17 cellular contexts compared by ENCODE assay signal in genomic region chr20:37387519-37388269, GRCh38. TPM values are rescaled to one million over a fixed set of nuclear protein-coding genes. Genes with fewer than 3 reads are reported as not detected.
DNase-seq lines count a peak whose midpoint lies in the region; ATAC-seq and TF ChIP-seq lines count a peak whose summit lies in the region.
"Had no signal": no experiment of that assay in that cellular context is flagged by ENCODE, and none has a peak within 500 bp of the region (broad histone marks: within the 10 kb centered on the region; RNA-seq: fewer than 3 reads in every experiment).

No MANE protein-coding gene starts in this region.

- H3K9me3 Mint-ChIP-seq in activated T-helper 1 cell treated with anti-CD3 and anti-CD28 coated beads, Interleukin-12 subunit alpha, Interleukin-12 subunit beta, Interleukin-2, Interleukin-4 antibody, amounts not matched to agents 30 ng/mL and 10 ng/mL and 1 ng/mL, durations not matched to agents 14 hours and 24 hours and 36 hours = no peaks in the 10 kb centered on the region
- H3K9me3 Mint-ChIP-seq: HFFc6 had no signal

- H3K27me3 ChIP-seq in lower lobe of right lung (ENCODE audit: low read depth) (no peaks in the 10 kb centered on the region), breast epithelium (no peaks in the 10 kb centered on the region)
- H3K27me3 ChIP-seq: MG63 had no signal

- intact Hi-C loops in left ventricle myocardium superior (cut with micrococcal nuclease) = no loop called here
- intact Hi-C loops in left cardiac atrium (cut with DNase I) = loop anchor here (10.0 kb wide), 2 partner anchors 147 to 193 kb away; no protein-coding TSS in a partner anchor
- intact Hi-C loops in lower lobe of right lung (cut with DNase I) = loop anchor here (10.0 kb wide), 1 partner anchor 123 kb away; the partner anchor contains the start of gene GHRH
- intact Hi-C loops in breast epithelium (cut with DNase I; ENCODE audit: low total_unique reads) = loop anchor here (10.0 kb wide), 1 partner anchor 113 kb away; no protein-coding TSS in a partner anchor
- intact Hi-C loops in activated T-helper 1 cell treated with anti-CD3 and anti-CD28 coated beads, Interleukin-12 subunit alpha, Interleukin-12 subunit beta, Interleukin-2, Interleukin-4 antibody, amounts not matched to agents 30 ng/mL and 10 ng/mL and 1 ng/mL, durations not matched to agents 14 hours and 24 hours and 36 hours (cut with micrococcal nuclease) = no loop called here

- no peaks in the 10 kb centered on the region for H3K9me3 ChIP-seq in lower lobe of right lung
- H3K9me3 ChIP-seq in breast epithelium = no peaks in the 10 kb centered on the region
- H3K9me3 ChIP-seq: MG63 had no signal

- TF ChIP-seq POLR2A in breast epithelium (IDR thresholded peaks at IDR 0.05) = no peak

- H3K27ac Mint-ChIP-seq in activated T-helper 1 cell treated with anti-CD3 and anti-CD28 coated beads, Interleukin-12 subunit alpha, Interleukin-12 subunit beta, Interleukin-2, Interleukin-4 antibody, amounts not matched to agents 30 ng/mL and 10 ng/mL and 1 ng/mL, durations not matched to agents 14 hours and 24 hours and 36 hours = no peak overlapping the region
- H3K27ac Mint-ChIP-seq: HFFc6 had no signal

- H3K4me3 Mint-ChIP-seq in activated T-helper 1 cell treated with anti-CD3 and anti-CD28 coated beads, Interleukin-12 subunit alpha, Interleukin-12 subunit beta, Interleukin-2, Interleukin-4 antibody, amounts not matched to agents 30 ng/mL and 10 ng/mL and 1 ng/mL, durations not matched to agents 14 hours and 24 hours and 36 hours = no peak overlapping the region
- H3K4me3 Mint-ChIP-seq: HFFc6 had no signal

- H3K36me3 Mint-ChIP-seq in activated T-helper 1 cell treated with anti-CD3 and anti-CD28 coated beads, Interleukin-12 subunit alpha, Interleukin-12 subunit beta, Interleukin-2, Interleukin-4 antibody, amounts not matched to agents 30 ng/mL and 10 ng/mL and 1 ng/mL, durations not matched to agents 14 hours and 24 hours and 36 hours (ENCODE audit: low read depth) = peaks cover 3% of the 10 kb centered on the region

- H3K36me3 ChIP-seq in lower lobe of right lung = peaks cover 54% of the 10 kb centered on the region
- no peaks in the 10 kb centered on the region for H3K36me3 ChIP-seq in breast epithelium

- ATAC-seq in left ventricle myocardium superior = no peak
- ATAC-seq in left cardiac atrium = no peak
- no peak for ATAC-seq in lower lobe of right lung

- H3K4me1 ChIP-seq in lower lobe of right lung = peaks cover 13% of the 10 kb centered on the region
- H3K4me1 ChIP-seq in breast epithelium = no peaks in the 10 kb centered on the region

- H3K4me3 ChIP-seq in coronary artery = no peak overlapping the region
- no peak overlapping the region for H3K4me3 ChIP-seq in lower lobe of right lung
- H3K4me3 ChIP-seq in breast epithelium = no peak overlapping the region
- H3K4me3 ChIP-seq: MG63 had no signal

- peaks cover 6% of the 10 kb centered on the region for H3K4me1 Mint-ChIP-seq in activated T-helper 1 cell treated with anti-CD3 and anti-CD28 coated beads, Interleukin-12 subunit alpha, Interleukin-12 subunit beta, Interleukin-2, Interleukin-4 antibody, amounts not matched to agents 30 ng/mL and 10 ng/mL and 1 ng/mL, durations not matched to agents 14 hours and 24 hours and 36 hours (ENCODE audit: low read depth)

- peaks cover 9% of the 10 kb centered on the region for H3K27me3 Mint-ChIP-seq in activated T-helper 1 cell treated with anti-CD3 and anti-CD28 coated beads, Interleukin-12 subunit alpha, Interleukin-12 subunit beta, Interleukin-2, Interleukin-4 antibody, amounts not matched to agents 30 ng/mL and 10 ng/mL and 1 ng/mL, durations not matched to agents 14 hours and 24 hours and 36 hours (ENCODE audit: insufficient read depth)

- H3K27ac ChIP-seq in coronary artery (no peak overlapping the region), lower lobe of right lung (no peak overlapping the region), breast epithelium (no peak overlapping the region)
- H3K27ac ChIP-seq: C4-2B had no signal

- DNase-seq in left ventricle myocardium superior (peak; percentile 15), left cardiac atrium (no peak), coronary artery (ENCODE audit: low spot score) (peak; percentile 67), lower lobe of right lung (peak; percentile 26), NCI-H2081 treated with DMSO at 0.1 percent for 48 hours (lab: John Stamatoyannopoulos, UW) (no peak), cerebellar cortex (ENCODE audit: low spot score) (no peak), breast epithelium (ENCODE audit: low spot score in 2 of 2) (no peak)
- no peak for DNase-seq in activated T-helper 1 cell treated with anti-CD3 and anti-CD28 coated beads, Interleukin-12 subunit alpha, Interleukin-12 subunit beta, Interleukin-2, Interleukin-4 antibody, amounts not matched to agents 30 ng/mL and 10 ng/mL and 1 ng/mL, durations not matched to agents 14 hours and 24 hours and 36 hours (ENCODE audit: low spot score)
- DNase-seq: GF-D8, HFFc6, Karpas-422, MG63, NCI-H1092 treated with DMSO at 0.1 percent for 48 hours, NCI-H510A treated with DMSO at 0.1 percent for 48 hours, NCI-H82, Right ventricle myocardium superior had no signal

- TF ChIP-seq CTCF in coronary artery (IDR thresholded peaks at IDR 0.05) = no peak
- TF ChIP-seq CTCF in lower lobe of right lung (IDR thresholded peaks at IDR 0.05) = no peak
- TF ChIP-seq CTCF in breast epithelium (IDR thresholded peaks at IDR 0.05) = no peak

RNA-seq across cellular contexts. Expression of gene SRC, which starts 41.8 kb away (rescaled TPM):
- total RNA-seq in left ventricle myocardium superior (5.1 TPM), left cardiac atrium (10 to 100 TPM in 1 of 2 donors, 1 to 10 TPM in 1; 9.2 to 10.2 TPM), lower lobe of right lung (72.7 TPM), breast epithelium (10 to 100 TPM; 12.8 to 25.6 (median 20.6) TPM)
- 6.2 and 6.4 TPM in 2 replicates for total RNA-seq in activated T-helper 1 cell treated with anti-CD3 and anti-CD28 coated beads, Interleukin-12 subunit alpha, Interleukin-12 subunit beta, Interleukin-2, Interleukin-4 antibody, amounts not matched to agents 30 ng/mL and 10 ng/mL and 1 ng/mL, durations not matched to agents 14 hours and 24 hours and 36 hours

Comparison
In these comparisons a context has a peak if more than half of its experiments do, and no peak if none do; other contexts are left out.
1. DNase-seq: peak in left ventricle myocardium superior (single experiment), coronary artery (single experiment) and lower lobe of right lung (single experiment); none in left cardiac atrium (single experiment), NCI-H2081 treated with DMSO at 0.1 percent for 48 hours (single experiment), cerebellar cortex (single experiment), breast epithelium (0 of 2) and activated T-helper 1 cell treated with anti-CD3 and anti-CD28 coated beads, Interleukin-12 subunit alpha, Interleukin-12 subunit beta, Interleukin-2, Interleukin-4 antibody, amounts not matched to agents 30 ng/mL and 10 ng/mL and 1 ng/mL, durations not matched to agents 14 hours and 24 hours and 36 hours (single experiment).
2. intact Hi-C loops: an anchor here in left cardiac atrium (10.0 kb wide), lower lobe of right lung (10.0 kb wide) and breast epithelium (10.0 kb wide); none called in left ventricle myocardium superior and activated T-helper 1 cell treated with anti-CD3 and anti-CD28 coated beads, Interleukin-12 subunit alpha, Interleukin-12 subunit beta, Interleukin-2, Interleukin-4 antibody, amounts not matched to agents 30 ng/mL and 10 ng/mL and 1 ng/mL, durations not matched to agents 14 hours and 24 hours and 36 hours.